1 cellular context compared by ENCODE assay signal in genomic region chr10:33899578-33900531, GRCh38.
A peak's percentile ranks its signal among the peaks of the same experiment; 100 is the strongest.
TF ChIP-seq lines count a peak whose summit lies in the region.

No MANE protein-coding gene starts in this region.

TF ChIP-seq in HepG2, 621 proteins besides CTCF, POLR2A, EP300 and RAD21 (continued from another document and continues in another):
- TF ChIP-seq PRDM10 (CRISPR knock-in tag; IDR thresholded peaks at IDR 0.05; ENCODE audit: low read depth), result no peak
- no peak for TF ChIP-seq ZNF616 (CRISPR knock-in tag; IDR thresholded peaks at IDR 0.05; ENCODE audit: low read depth)
- no peak for TF ChIP-seq GATA4 (IDR thresholded peaks at IDR 0.05; ENCODE audit: borderline replicate concordance, low read depth)
- TF ChIP-seq ZNF275 (CRISPR knock-in tag; IDR thresholded peaks at IDR 0.05; ENCODE audit: borderline replicate concordance), result no peak
- no peak for TF ChIP-seq ZNF34 (CRISPR knock-in tag; IDR thresholded peaks at IDR 0.05; ENCODE audit: borderline replicate concordance)
- TF ChIP-seq MTF2 (CRISPR knock-in tag; IDR thresholded peaks at IDR 0.05; ENCODE audit: borderline replicate concordance), result no peak
- TF ChIP-seq ISX (CRISPR knock-in tag; conservative IDR thresholded peaks at IDR 0.05), result no peak
- peak; percentile 40; the same call in 1 of the 2 replicates for TF ChIP-seq HNF4G (IDR thresholded peaks at IDR 0.05; ENCODE audit: borderline replicate concordance, low read depth, low read length)
- TF ChIP-seq HNF4G (CRISPR knock-in tag; IDR thresholded peaks at IDR 0.05; ENCODE audit: borderline replicate concordance, low read depth), result no peak
- no peak for TF ChIP-seq PHF8 (CRISPR knock-in tag; IDR thresholded peaks at IDR 0.05)
- TF ChIP-seq BHLHE40 (IDR thresholded peaks at IDR 0.05; ENCODE audit: low read length), result no peak
- no peak for TF ChIP-seq JARID2 (CRISPR knock-in tag; IDR thresholded peaks at IDR 0.05; ENCODE audit: insufficient replicate concordance)
- no peak for TF ChIP-seq UBTF (CRISPR knock-in tag; IDR thresholded peaks at IDR 0.05)
- no peak for TF ChIP-seq ZNF484 (CRISPR knock-in tag; IDR thresholded peaks at IDR 0.05; ENCODE audit: borderline replicate concordance, low read depth)
- TF ChIP-seq TEAD3 (CRISPR knock-in tag; optimal IDR thresholded peaks at IDR 0.05; ENCODE audit: borderline replicate concordance), result no peak
- no peak for TF ChIP-seq NR2F2 (IDR thresholded peaks at IDR 0.05; ENCODE audit: borderline replicate concordance, low read depth)
- TF ChIP-seq ARID4A (CRISPR knock-in tag; IDR thresholded peaks at IDR 0.05; ENCODE audit: borderline replicate concordance), result no peak
- no peak for TF ChIP-seq BCL6 (CRISPR knock-in tag; IDR thresholded peaks at IDR 0.05)
- no peak for TF ChIP-seq DPF2 (CRISPR knock-in tag; IDR thresholded peaks at IDR 0.05; ENCODE audit: borderline replicate concordance, low read depth)
- no peak for TF ChIP-seq ZNF383 (CRISPR knock-in tag; IDR thresholded peaks at IDR 0.05; ENCODE audit: borderline replicate concordance)
- TF ChIP-seq RBAK (CRISPR knock-in tag; IDR thresholded peaks at IDR 0.05), result no peak
- no peak for TF ChIP-seq ZUFSP (CRISPR knock-in tag; IDR thresholded peaks at IDR 0.05; ENCODE audit: borderline replicate concordance)
- TF ChIP-seq SRSF9 (IDR thresholded peaks at IDR 0.05; ENCODE audit: borderline replicate concordance, insufficient read depth, low read depth, low read length, poor library complexity, severe bottlenecking), result no peak
- no peak for TF ChIP-seq ZNF337 (CRISPR knock-in tag; IDR thresholded peaks at IDR 0.05; ENCODE audit: borderline replicate concordance, low read depth)
- no peak for TF ChIP-seq HOXD1 (CRISPR knock-in tag; IDR thresholded peaks at IDR 0.05)
- TF ChIP-seq ZNF644 (CRISPR knock-in tag; IDR thresholded peaks at IDR 0.05; ENCODE audit: low read depth), result 0 out of 2 replicates have a peak, but pooled peaks have one; percentile 53
- TF ChIP-seq ZMAT3 (CRISPR knock-in tag; conservative IDR thresholded peaks at IDR 0.05), result no peak
- no peak for TF ChIP-seq E2F5 (CRISPR knock-in tag; conservative IDR thresholded peaks at IDR 0.05)
- no peak for TF ChIP-seq ZFP90 (CRISPR knock-in tag; IDR thresholded peaks at IDR 0.05; ENCODE audit: borderline replicate concordance)
- no peak for TF ChIP-seq PAX8 (CRISPR knock-in tag; IDR thresholded peaks at IDR 0.05; ENCODE audit: borderline replicate concordance)
- no peak for TF ChIP-seq PCBP1 (IDR thresholded peaks at IDR 0.05; ENCODE audit: borderline replicate concordance, low read depth, low read length)
- no peak for TF ChIP-seq ZSCAN30 (CRISPR knock-in tag; IDR thresholded peaks at IDR 0.05)
- TF ChIP-seq ZFX (CRISPR knock-in tag; IDR thresholded peaks at IDR 0.05; ENCODE audit: low read depth), result no peak
- peak; percentile 69 for TF ChIP-seq FOXA3 (CRISPR knock-in tag; IDR thresholded peaks at IDR 0.05)
- no peak for TF ChIP-seq ZHX1 (CRISPR knock-in tag; IDR thresholded peaks at IDR 0.05; ENCODE audit: low read depth)
- TF ChIP-seq NKX3-1 (CRISPR knock-in tag; IDR thresholded peaks at IDR 0.05), result no peak
- TF ChIP-seq TCF7 (IDR thresholded peaks at IDR 0.05; ENCODE audit: low read depth), result 0 out of 2 replicates have a peak, but pooled peaks have one; percentile 37
- no peak for TF ChIP-seq ZNF230 (CRISPR knock-in tag; IDR thresholded peaks at IDR 0.05)
- no peak for TF ChIP-seq NFRKB (IDR thresholded peaks at IDR 0.05)
- TF ChIP-seq TFDP2 (CRISPR knock-in tag; IDR thresholded peaks at IDR 0.05), result peak; percentile 41; the same call in 1 of the 2 replicates
- no peak for TF ChIP-seq EHMT2 (IDR thresholded peaks at IDR 0.05; ENCODE audit: borderline replicate concordance, low read depth, low read length)
- TF ChIP-seq ZNF354B (CRISPR knock-in tag; IDR thresholded peaks at IDR 0.05), result no peak
- TF ChIP-seq CREB3 (CRISPR knock-in tag; IDR thresholded peaks at IDR 0.05), result no peak
- TF ChIP-seq ONECUT2 (CRISPR knock-in tag; IDR thresholded peaks at IDR 0.05), result no peak
